23 cellular contexts compared by ENCODE assay signal in the genomic region with DNA sequence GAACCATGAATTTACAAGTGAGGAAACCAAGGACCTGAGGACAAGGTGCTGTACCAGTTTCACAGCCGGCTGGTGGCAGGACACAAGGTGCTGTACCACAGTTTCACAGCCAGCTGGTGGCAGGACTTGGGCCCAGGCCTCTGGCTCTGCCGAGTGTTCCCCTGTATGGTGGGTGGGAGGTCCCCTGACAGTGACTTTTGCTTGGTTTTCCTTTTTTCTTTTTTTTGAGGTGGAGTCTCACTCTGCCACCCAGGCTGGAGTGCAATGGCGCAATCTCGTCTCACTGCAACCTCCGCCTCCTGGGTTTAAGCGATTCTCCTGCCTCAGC.
A peak's percentile ranks its signal among the peaks of the same experiment; 100 is the strongest.
DNase-seq lines count a peak whose midpoint lies in the region; ATAC-seq, FAIRE-seq and TF ChIP-seq lines count a peak whose summit lies in the region.
"Had no signal": no experiment of that assay in that cellular context is flagged by ENCODE, and none has a peak within 500 bp of the region (broad histone marks: within the 10 kb centered on the region; RNA-seq: fewer than 3 reads in every experiment).

No MANE protein-coding gene starts in this region.

- no peak overlapping the region for H3K4me2 ChIP-seq in keratinocyte (ENCODE audit: control insufficient read depth, extremely low read depth, insufficient read depth, low read depth, low read length)

- DNase-seq in stimulated activated naive CD8-positive, alpha-beta T cell treated with anti-CD3 and anti-CD28 coated beads, Interleukin-15, amount 100 ng/mL, for 72 hours = no peak
- DNase-seq in RWPE2 (ENCODE audit: low spot score) (no peak), keratinocyte (ENCODE audit: low read depth, low spot score) (no peak), GM19238 (ENCODE audit: insufficient read length, low spot score) (no peak), NCI-H2081 treated with DMSO at 0.1 percent for 48 hours (lab: John Stamatoyannopoulos, UW) (no peak), chondrocyte (ENCODE audit: low spot score) (no peak)
- DNase-seq: activated CD4-positive, alpha-beta T cell treated with anti-CD3 and anti-CD28 coated beads, Interleukin-2, amount 10 ng/mL, durations not matched to agents 7 days and 5 days; activated CD8-positive, alpha-beta memory T cell treated with anti-CD3 and anti-CD28 coated beads, Interleukin-2, amount 50 U/mL, for 4 hours; activated effector memory CD4-positive, alpha-beta T cell treated with Interleukin-2 at 50 U/mL for 16 hours; adrenal gland; CD4-positive, alpha-beta T cell; DMS 273 treated with DMSO at 0.1 percent for 48 hours; HCEC 1CT; kidney glomerular epithelial cell; naive thymus-derived CD4-positive, alpha-beta T cell; NCI-H187; stimulated activated CD4-positive, alpha-beta T cell treated with anti-CD3 and anti-CD28 coated beads, Interleukin-12 subunit alpha, Interleukin-12 subunit beta, amount 100 ng/mL, for 4 hours; upper lobe of left lung had no signal

- dilution Hi-C loops in keratinocyte (cut with MboI; ENCODE audit: extremely low pct_ligation_motif_present, low sequenced_read_pairs) = no loop called here

- H3K9me3 ChIP-seq in RWPE2 (ENCODE audit: severe bottlenecking) = no peaks in the 10 kb centered on the region
- no peaks in the 10 kb centered on the region for H3K9me3 ChIP-seq in keratinocyte (ENCODE audit: control insufficient read depth, low read depth, low read length)
- H3K9me3 ChIP-seq: adrenal gland, right atrium auricular region, upper lobe of left lung had no signal

- peak overlapping the region; percentile 6 for H3K4me3 Mint-ChIP-seq in stimulated activated naive CD8-positive, alpha-beta T cell treated with anti-CD3 and anti-CD28 coated beads, Interleukin-15, Interleukin-2, amounts not matched to agents 100 ng/mL and 50 ng/mL, for 24 hours
- no peak overlapping the region for H3K4me3 Mint-ChIP-seq in stimulated activated naive CD8-positive, alpha-beta T cell treated with anti-CD3 and anti-CD28 coated beads, Interleukin-15, amount 100 ng/mL, for 72 hours
- no peak overlapping the region for H3K4me3 Mint-ChIP-seq in chondrocyte (ENCODE audit: unreplicated experiment)
- H3K4me3 Mint-ChIP-seq: activated CD4-positive, alpha-beta T cell treated with anti-CD3 and anti-CD28 coated beads, Interleukin-2, amount 10 ng/mL, durations not matched to agents 7 days and 5 days; CD4-positive, alpha-beta T cell had no signal

- no peaks in the 10 kb centered on the region for H4K20me1 ChIP-seq in keratinocyte (ENCODE audit: control insufficient read depth, extremely low read depth, insufficient read depth, low read length)

- H3K27ac Mint-ChIP-seq in stimulated activated naive CD8-positive, alpha-beta T cell treated with anti-CD3 and anti-CD28 coated beads, Interleukin-15, Interleukin-2, amounts not matched to agents 100 ng/mL and 50 ng/mL, for 24 hours = peak overlapping the region; percentile 89
- H3K27ac Mint-ChIP-seq in stimulated activated naive CD8-positive, alpha-beta T cell treated with anti-CD3 and anti-CD28 coated beads, Interleukin-15, amount 100 ng/mL, for 72 hours = no peak overlapping the region
- no peak overlapping the region for H3K27ac Mint-ChIP-seq in chondrocyte (ENCODE audit: unreplicated experiment)
- H3K27ac Mint-ChIP-seq: CD4-positive, alpha-beta T cell had no signal

- peaks cover 45% of the 10 kb centered on the region for H3K4me1 Mint-ChIP-seq in stimulated activated naive CD8-positive, alpha-beta T cell treated with anti-CD3 and anti-CD28 coated beads, Interleukin-15, Interleukin-2, amounts not matched to agents 100 ng/mL and 50 ng/mL, for 24 hours (ENCODE audit: low read depth)
- peaks cover 67% of the 10 kb centered on the region for H3K4me1 Mint-ChIP-seq in stimulated activated naive CD8-positive, alpha-beta T cell treated with anti-CD3 and anti-CD28 coated beads, Interleukin-15, amount 100 ng/mL, for 72 hours
- no peaks in the 10 kb centered on the region for H3K4me1 Mint-ChIP-seq in chondrocyte (ENCODE audit: low read depth)

- no peaks in the 10 kb centered on the region for H3K9me3 Mint-ChIP-seq in stimulated activated naive CD8-positive, alpha-beta T cell treated with anti-CD3 and anti-CD28 coated beads, Interleukin-15, Interleukin-2, amounts not matched to agents 100 ng/mL and 50 ng/mL, for 24 hours
- no peaks in the 10 kb centered on the region for H3K9me3 Mint-ChIP-seq in stimulated activated naive CD8-positive, alpha-beta T cell treated with anti-CD3 and anti-CD28 coated beads, Interleukin-15, amount 100 ng/mL, for 72 hours
- no peaks in the 10 kb centered on the region for H3K9me3 Mint-ChIP-seq in chondrocyte (ENCODE audit: low read depth)
- H3K9me3 Mint-ChIP-seq: activated CD4-positive, alpha-beta T cell treated with anti-CD3 and anti-CD28 coated beads, Interleukin-2, amount 10 ng/mL, durations not matched to agents 7 days and 5 days; CD4-positive, alpha-beta T cell; T-helper 1 cell treated with Interleukin-12 subunit alpha and Interleukin-12 subunit beta and Interleukin-4 antibody, amounts not matched to agents 30 μg/mL and 1 μg/mL, for 36 hours had no signal

- no peak for ATAC-seq in stimulated activated naive CD8-positive, alpha-beta T cell treated with anti-CD3 and anti-CD28 coated beads, Interleukin-15, amount 100 ng/mL, for 72 hours
- ATAC-seq in RWPE2 (ENCODE audit: low read depth) = no peak
- ATAC-seq: Panc1 had no signal

- no peaks in the 10 kb centered on the region for H3K36me3 Mint-ChIP-seq in stimulated activated naive CD8-positive, alpha-beta T cell treated with anti-CD3 and anti-CD28 coated beads, Interleukin-15, Interleukin-2, amounts not matched to agents 100 ng/mL and 50 ng/mL, for 24 hours (ENCODE audit: low read depth)
- no peaks in the 10 kb centered on the region for H3K36me3 Mint-ChIP-seq in chondrocyte (ENCODE audit: low read depth)
- H3K36me3 Mint-ChIP-seq: naive thymus-derived CD4-positive, alpha-beta T cell had no signal

- H3K9me1 ChIP-seq in keratinocyte (ENCODE audit: control insufficient read depth, extremely low read depth, insufficient read depth, low read length) = no peaks in the 10 kb centered on the region

- H3K27ac ChIP-seq in RWPE2 (ENCODE audit: poor library complexity, severe bottlenecking) (peak overlapping the region; percentile 98), keratinocyte (ENCODE audit: control insufficient read depth, insufficient read depth, low read length) (peak overlapping the region; percentile 15)
- H3K27ac ChIP-seq: adrenal gland, brain microvascular endothelial cell, right atrium auricular region had no signal

- H3K4me3 ChIP-seq in RWPE2 (ENCODE audit: severe bottlenecking) = no peak overlapping the region
- H3K4me3 ChIP-seq in keratinocyte (ENCODE audit: control insufficient read depth in 2 of 3, extremely low read depth in 1 of 3, insufficient read depth in 2 of 3, low read depth in 1 of 3, low read length in 3 of 3) = no peak overlapping the region
- H3K4me3 ChIP-seq: adrenal gland, right atrium auricular region, upper lobe of left lung had no signal

- H3K4me1 ChIP-seq in RWPE2 (ENCODE audit: insufficient read depth, poor library complexity, severe bottlenecking) = peaks cover 16% of the 10 kb centered on the region
- peaks cover 30% of the 10 kb centered on the region for H3K4me1 ChIP-seq in keratinocyte (ENCODE audit: control insufficient read depth, extremely low read depth, insufficient read depth, low read length)
- H3K4me1 ChIP-seq: adrenal gland, right atrium auricular region had no signal

- H3K9ac ChIP-seq in keratinocyte (ENCODE audit: control insufficient read depth, extremely low read depth, insufficient read depth, low read length) = no peak overlapping the region

- H2AFZ ChIP-seq in keratinocyte (ENCODE audit: control insufficient read depth, low read length) = no peak overlapping the region

- H3K36me3 ChIP-seq in RWPE2 (ENCODE audit: low read depth) = no peaks in the 10 kb centered on the region
- no peaks in the 10 kb centered on the region for H3K36me3 ChIP-seq in keratinocyte (ENCODE audit: control insufficient read depth in 2 of 2, extremely low read depth in 1 of 2, insufficient read depth in 2 of 2, low read length in 2 of 2)
- H3K36me3 ChIP-seq: adrenal gland, brain microvascular endothelial cell, right atrium auricular region, upper lobe of left lung had no signal

- peaks cover 13% of the 10 kb centered on the region for H3K27me3 Mint-ChIP-seq in stimulated activated naive CD8-positive, alpha-beta T cell treated with anti-CD3 and anti-CD28 coated beads, Interleukin-15, Interleukin-2, amounts not matched to agents 100 ng/mL and 50 ng/mL, for 24 hours
- H3K27me3 Mint-ChIP-seq in stimulated activated naive CD8-positive, alpha-beta T cell treated with anti-CD3 and anti-CD28 coated beads, Interleukin-15, amount 100 ng/mL, for 72 hours = peaks cover 20% of the 10 kb centered on the region
- H3K27me3 Mint-ChIP-seq in chondrocyte (ENCODE audit: low read depth) = peaks cover 8% of the 10 kb centered on the region

- H3K79me2 ChIP-seq in keratinocyte (ENCODE audit: control insufficient read depth, insufficient read depth, low read length) = no peaks in the 10 kb centered on the region

- no peaks in the 10 kb centered on the region for H3K27me3 ChIP-seq in RWPE2 (ENCODE audit: insufficient read depth, poor library complexity, severe bottlenecking)
- no peaks in the 10 kb centered on the region for H3K27me3 ChIP-seq in keratinocyte (ENCODE audit: control insufficient read depth, extremely low read depth, insufficient read depth, low read length)
- H3K27me3 ChIP-seq: adrenal gland, brain microvascular endothelial cell, right atrium auricular region, upper lobe of left lung had no signal

- TF ChIP-seq CTCF in RWPE2 (IDR thresholded peaks at IDR 0.05; ENCODE audit: poor library complexity, severe bottlenecking) (no peak), keratinocyte (optimal IDR thresholded peaks at IDR 0.05 in 1 of 3, IDR thresholded peaks at IDR 0.05 in 1 of 3, conservative IDR thresholded peaks at IDR 0.05 in 1 of 3; ENCODE audit: extremely low read depth in 1 of 3, insufficient read depth in 2 of 3, low read length in 3 of 3) (no peak), chondrocyte (IDR thresholded peaks at IDR 0.05) (no peak)

- FAIRE-seq in keratinocyte (lab: Jason Lieb, UNC) = no peak
